Comparison of ENCODE assay signal across 19 cellular contexts in the genomic region with DNA sequence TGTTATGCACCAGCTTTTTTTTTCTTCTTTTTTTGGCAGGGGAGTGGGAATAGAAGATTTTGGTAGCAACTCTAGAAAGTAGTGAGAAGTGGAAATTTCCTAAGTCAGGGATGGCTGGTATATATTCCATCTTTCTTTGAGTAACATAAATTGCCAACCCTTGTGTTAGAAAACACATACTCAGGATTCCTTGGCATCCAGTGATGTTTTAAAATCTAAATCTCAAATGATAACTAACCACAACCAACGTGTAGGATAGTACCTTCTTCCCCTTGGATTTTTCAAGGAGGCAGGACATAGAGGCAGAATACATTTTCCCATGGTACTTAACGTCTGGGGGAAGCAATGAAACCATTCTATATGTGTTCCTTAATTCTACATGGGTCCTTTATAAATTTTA.
"Had no signal": no experiment of that assay in that cellular context is flagged by ENCODE, and none has a peak within 500 bp of the region (broad histone marks: within the 10 kb centered on the region; RNA-seq: fewer than 3 reads in every experiment).

No MANE protein-coding gene starts in this region.

- H3K4me3 ChIP-seq: heart left ventricle, left lung, lower lobe of right lung, ovary, right lobe of liver, spleen had no signal

- H3K9me3 ChIP-seq: heart left ventricle, left lung, lower lobe of right lung, ovary, right lobe of liver, spleen had no signal

- H3K4me1 ChIP-seq: left lung, lower lobe of right lung, right lobe of liver, spleen had no signal

- H3K27ac ChIP-seq: heart left ventricle, left lung, lower lobe of right lung, right lobe of liver, spleen had no signal

- H3K27me3 ChIP-seq: heart left ventricle, left lung, ovary, right lobe of liver, spleen had no signal

- H3K36me3 ChIP-seq: heart left ventricle, left lung, lower lobe of right lung, ovary, right lobe of liver, spleen had no signal

- DNase-seq: effector CD4-positive, alpha-beta T cell; erythroblast; heart left ventricle; hypothalamus; islet precursor cell; left lung; lower lobe of right lung; natural killer cell; ovary; right lobe of liver; spleen; stimulated activated CD4-positive, alpha-beta T cell treated with anti-CD3 and anti-CD28 coated beads, Interleukin-15, amount 100 ng/mL, for 24 hours; stimulated activated CD4-positive, alpha-beta T cell treated with anti-CD3 and anti-CD28 coated beads, Interleukin-1b, Interleukin-23, amount 100 ng/mL, for 48 hours; stimulated activated CD4-positive, alpha-beta T cell treated with anti-CD3 and anti-CD28 coated beads, Interleukin-4, amount 100 ng/mL, for 4 hours; stimulated activated naive B cell treated with anti-CD40 and anti-IgM and Interleukin-4, amounts not matched to agents 10 μg/mL and 1 μg/mL and 100 μg/mL, for 72 hours; stimulated activated naive CD8-positive, alpha-beta T cell treated with anti-CD3 and anti-CD28 coated beads, Interleukin-15, amount 100 ng/mL, for 72 hours; trophoblast cell had no signal

- FAIRE-seq: endothelial cell of umbilical vein, frontal cortex had no signal
